In genomic region chr1:182029379-182030331, GRCh38 we compare ENCODE assay signal across 8 cellular contexts. TPM values are rescaled to one million over a fixed set of nuclear protein-coding genes. Genes with fewer than 3 reads are reported as not detected.
A peak's percentile ranks its signal among the peaks of the same experiment; 100 is the strongest.
DNase-seq lines count a peak whose midpoint lies in the region; FAIRE-seq and TF ChIP-seq lines count a peak whose summit lies in the region.

No MANE protein-coding gene starts in this region.

- peak; percentile 33 for TF ChIP-seq CTCF in MM.1S (IDR thresholded peaks at IDR 0.05; ENCODE audit: low read length)

- H2AFZ ChIP-seq in MM.1S (ENCODE audit: low read length) (peak overlapping the region; percentile 99), neuron (ENCODE audit: low read depth, low read length) (peak overlapping the region; percentile 100)

- no peaks in the 10 kb centered on the region for H4K20me1 ChIP-seq in MM.1S (ENCODE audit: insufficient read depth, low read length)

- peak overlapping the region; percentile 53; the same call in 1 of the 2 replicates for H3K27ac ChIP-seq in MM.1S (ENCODE audit: low read length)

- H3F3A ChIP-seq in MM.1S (ENCODE audit: insufficient read depth, low read length): peaks cover 8% of the 10 kb centered on the region

- H3K9me3 ChIP-seq in HAP-1 (no peaks in the 10 kb centered on the region), MM.1S (replicated peaks; ENCODE audit: insufficient read depth, low read length) (no peaks in the 10 kb centered on the region), neuron (ENCODE audit: low read length) (no peaks in the 10 kb centered on the region)

- in situ Hi-C loops in HAP-1 (cut with MboI; ENCODE audit: low sequenced_read_pairs): no loop called here

- peak overlapping the region; percentile 51 for H3K9ac ChIP-seq in MM.1S (ENCODE audit: low read length)

- H3K4me2 ChIP-seq in MM.1S (ENCODE audit: low read depth, low read length): peak overlapping the region; percentile 95

- no peaks in the 10 kb centered on the region for H3K9me2 ChIP-seq in MM.1S (replicated peaks; ENCODE audit: insufficient read depth, low read length)

- no peaks in the 10 kb centered on the region for H3K36me3 ChIP-seq in HAP-1 (replicated peaks)
- H3K36me3 ChIP-seq in MM.1S (replicated peaks; ENCODE audit: insufficient read depth, low read length): no peaks in the 10 kb centered on the region
- no peaks in the 10 kb centered on the region for H3K36me3 ChIP-seq in neuron (ENCODE audit: insufficient read depth, low read length)

- H3K27me3 ChIP-seq in HAP-1 (ENCODE audit: low read depth) (no peaks in the 10 kb centered on the region), MM.1S (replicated peaks; ENCODE audit: insufficient read depth, low read length) (no peaks in the 10 kb centered on the region), neuron (ENCODE audit: insufficient read depth, low read length) (no peaks in the 10 kb centered on the region)

- no peaks in the 10 kb centered on the region; the same call in 1 of the 2 replicates for H3K79me2 ChIP-seq in MM.1S (ENCODE audit: low read length)

- H3K4me3 ChIP-seq in HAP-1 (peak overlapping the region; percentile 45), MM.1S (ENCODE audit: low read length) (peak overlapping the region; percentile 71), neuron (ENCODE audit: low read length) (peak overlapping the region; percentile 96)

- peak; percentile 72 for FAIRE-seq in G401.6 (lab: Jason Lieb, UNC)
- FAIRE-seq in frontal cortex (lab: Jason Lieb, UNC): no peak

- H3K4me1 ChIP-seq in HAP-1 (peaks cover 4% of the 10 kb centered on the region; the same call in 1 of the 2 replicates), MM.1S (ENCODE audit: low read length) (peaks cover 12% of the 10 kb centered on the region), neuron (ENCODE audit: insufficient read depth, low read length) (peaks cover 10% of the 10 kb centered on the region)

- DNase-seq in HAP-1 (ENCODE audit: low spot score in 2 of 2): peak; percentile 91 to 98
- peak; percentile 99 for DNase-seq in MM.1S
- DNase-seq in SIG-M5 (lab: John Stamatoyannopoulos, UW): peak; percentile 92
- DNase-seq in activated gamma-delta T cell treated with anti-CD3 and anti-CD28 coated beads, Interleukin-2, amount 50 U/mL, for 16 hours (ENCODE audit: low read depth): peak; percentile 97
- peak; percentile 81 to 87 for DNase-seq in frontal cortex (ENCODE audit: low spot score in 2 of 2)
- peak; percentile 75 for DNase-seq in stromal cell of bone marrow (ENCODE audit: low read depth)

RNA-seq across cellular contexts. Expression of gene ZNF648, which starts 31.9 kb away (rescaled TPM):
- total RNA-seq in frontal cortex: under 0.01 TPM

Comparison
In these comparisons a context has a peak if more than half of its experiments do, and no peak if none do; other contexts are left out.
1. Peak in every context shown above with its lines: DNase-seq, H3K4me3 ChIP-seq and H3K27ac ChIP-seq.
2. H3K4me3 ChIP-seq: peak in every context shown above with its lines; median percentile 96 in neuron; 71 in MM.1S; 45 in HAP-1.